Comparison of ENCODE assay signal across 29 cellular contexts in genomic region chr5:150404121-150404990, GRCh38. TPM values are rescaled to one million over a fixed set of nuclear protein-coding genes. Genes with fewer than 3 reads are reported as not detected.
DNase-seq lines count a peak whose midpoint lies in the region; ATAC-seq, FAIRE-seq and TF ChIP-seq lines count a peak whose summit lies in the region.
"Had no signal": no experiment of that assay in that cellular context is flagged by ENCODE, and none has a peak within 500 bp of the region (broad histone marks: within the 10 kb centered on the region; RNA-seq: fewer than 3 reads in every experiment).

No MANE protein-coding gene starts in this region.

- no peaks in the 10 kb centered on the region for H3K27me3 ChIP-seq in CD8-positive, alpha-beta T cell (ENCODE audit: insufficient read depth, low read length)
- no peaks in the 10 kb centered on the region for H3K27me3 ChIP-seq in osteoblast (ENCODE audit: insufficient read depth, low read length)
- H3K27me3 ChIP-seq in thyroid gland = no peaks in the 10 kb centered on the region
- no peaks in the 10 kb centered on the region for H3K27me3 ChIP-seq in gastrocnemius medialis
- H3K27me3 ChIP-seq: heart left ventricle, ovary had no signal

- 88 to 94% methylated on average over 14 to 15 of the region's 15 CpGs for WGBS in thyroid gland, 2 donors

- CTCF ChIA-PET in CD8-positive, alpha-beta T cell (lab: Charles Lee) = no interaction called here

- no peaks in the 10 kb centered on the region for H4K20me1 ChIP-seq in osteoblast (ENCODE audit: insufficient read depth, low read length)

- H3K4me1 ChIP-seq in CD8-positive, alpha-beta T cell (ENCODE audit: insufficient read depth, low read length) = peaks cover under 1% of the 10 kb centered on the region
- H3K4me1 ChIP-seq in osteoblast (ENCODE audit: insufficient read depth, low read length) (no peaks in the 10 kb centered on the region), thyroid gland (peaks cover 0 to 8% of the 10 kb centered on the region in 2 donors), gastrocnemius medialis (no peaks in the 10 kb centered on the region)

- H3K36me3 Mint-ChIP-seq in CD8-positive, alpha-beta T cell = peaks cover 83% of the 10 kb centered on the region

- no peak overlapping the region for H2AFZ ChIP-seq in osteoblast (ENCODE audit: low read length)

- POLR2A ChIA-PET in CD8-positive, alpha-beta T cell (lab: Charles Lee) = interaction anchor here (0.9 kb wide), 1 partner anchor 46 kb away, joined by 3 read pairs; no protein-coding TSS in a partner anchor

- H3K79me2 ChIP-seq in osteoblast (ENCODE audit: insufficient read depth, low read length) = no peaks in the 10 kb centered on the region

- peaks cover 9% of the 10 kb centered on the region for H3K4me1 Mint-ChIP-seq in CD8-positive, alpha-beta T cell (ENCODE audit: low read depth)

- in situ Hi-C loops in gastrocnemius medialis (cut with MboI; ENCODE audit: low sequenced_read_pairs in 4 of 4) = no loop called here

- no peaks in the 10 kb centered on the region for H3K9me3 ChIP-seq in CD8-positive, alpha-beta T cell (ENCODE audit: low read length)
- H3K9me3 ChIP-seq in osteoblast (ENCODE audit: low read depth, low read length) (no peaks in the 10 kb centered on the region), thyroid gland (no peaks in the 10 kb centered on the region), gastrocnemius medialis (no peaks in the 10 kb centered on the region)
- H3K9me3 ChIP-seq: heart left ventricle, ovary, thoracic aorta had no signal

- no peak for ATAC-seq in CD8-positive, alpha-beta T cell
- ATAC-seq in gastrocnemius medialis = no peak
- ATAC-seq: naive thymus-derived CD4-positive, alpha-beta T cell; stimulated activated memory B cell treated with anti-CD40 and anti-IgM and Interleukin-4, amounts not matched to agents 10 μg/mL and 1 μg/mL and 100 μg/mL, for 72 hours had no signal

- no peak overlapping the region for H3K27ac ChIP-seq in CD8-positive, alpha-beta T cell (ENCODE audit: low read depth, low read length)
- H3K27ac ChIP-seq in angular gyrus (ENCODE audit: low read depth, low read length) (peak overlapping the region; percentile 45), osteoblast (ENCODE audit: low read depth, low read length) (no peak overlapping the region), thyroid gland (no peak overlapping the region), gastrocnemius medialis (no peak overlapping the region)
- H3K27ac ChIP-seq: HL-60, ovary, thoracic aorta had no signal

- DNase-seq in CD8-positive, alpha-beta T cell = no peak
- DNase-seq in GM12891 (ENCODE audit: insufficient read length, low spot score) (no peak), osteoblast (ENCODE audit: insufficient read length, low spot score, missing footprints) (peak; percentile 45), thyroid gland (no peak), gastrocnemius medialis (no peak)
- no peak for DNase-seq in stimulated activated CD4-positive, alpha-beta T cell treated with anti-CD3 and anti-CD28 coated beads, Interleukin-15, amount 100 ng/mL, for 24 hours
- DNase-seq: activated CD4-positive, alpha-beta T cell treated with anti-CD3 and anti-CD28 coated beads, Interleukin-2, amount 10 ng/mL, durations not matched to agents 24 days and 14 days; activated naive CD8-positive, alpha-beta T cell treated with anti-CD3 and anti-CD28 coated beads, Interleukin-2, amount 10 ng/mL, durations not matched to agents 7 days and 5 days; CD4-positive, alpha-beta memory T cell; DMS153; effector memory CD4-positive, alpha-beta T cell; erythroblast; HCEC 1CT; mesenchymal stem cell; naive thymus-derived CD4-positive, alpha-beta T cell; NCI-H1105 treated with DMSO at 0.1 percent for 48 hours; NCI-H2029; NCI-H2227 treated with DMSO at 0.1 percent for 48 hours; stimulated activated CD4-positive, alpha-beta T cell treated with anti-CD3 and anti-CD28 coated beads, Interleukin-2, amount 100 ng/mL, for 48 hours had no signal

- no peak for TF ChIP-seq CTCF in CD8-positive, alpha-beta T cell (IDR thresholded peaks at IDR 0.05)
- TF ChIP-seq CTCF in osteoblast (IDR thresholded peaks at IDR 0.05; ENCODE audit: extremely low read depth, low read depth, low read length) (no peak), thyroid gland (IDR thresholded peaks at IDR 0.05) (no peak), gastrocnemius medialis (IDR thresholded peaks at IDR 0.05 in 4 of 5, conservative IDR thresholded peaks at IDR 0.05 in 1 of 5) (no peak)

- no peak overlapping the region for H3K4me3 ChIP-seq in CD8-positive, alpha-beta T cell (ENCODE audit: low read depth, low read length)
- no peak overlapping the region for H3K4me3 ChIP-seq in osteoblast (ENCODE audit: insufficient read depth, low read length)
- no peak overlapping the region for H3K4me3 ChIP-seq in thyroid gland (replicated peaks in 1 of 3)
- no peak overlapping the region for H3K4me3 ChIP-seq in gastrocnemius medialis
- H3K4me3 ChIP-seq: heart left ventricle, ovary, smooth muscle cell, thoracic aorta had no signal

- peaks cover 55% of the 10 kb centered on the region for H3K36me3 ChIP-seq in CD8-positive, alpha-beta T cell (ENCODE audit: insufficient read depth, low read length)
- H3K36me3 ChIP-seq in osteoblast (ENCODE audit: insufficient read depth, low read length) (peaks cover 11% of the 10 kb centered on the region), thyroid gland (peaks cover 14 to 18% of the 10 kb centered on the region in 2 donors), gastrocnemius medialis (peaks cover 0 to 27% of the 10 kb centered on the region in 2 donors)
- H3K36me3 ChIP-seq: ovary had no signal

- no peak for FAIRE-seq in GM12891 (lab: Jason Lieb, UNC)
- FAIRE-seq: RCC 7860 had no signal

- H3K9me3 Mint-ChIP-seq in CD8-positive, alpha-beta T cell = no peaks in the 10 kb centered on the region
- H3K9me3 Mint-ChIP-seq: activated CD4-positive, alpha-beta T cell treated with anti-CD3 and anti-CD28 coated beads, Interleukin-2, amount 10 ng/mL, durations not matched to agents 24 days and 14 days; activated naive CD8-positive, alpha-beta T cell treated with anti-CD3 and anti-CD28 coated beads, Interleukin-2, amount 10 ng/mL, durations not matched to agents 7 days and 5 days; activated T-helper 2 cell treated with anti-CD3 and anti-CD28 coated beads, Interferon-gamma antibody, Interleukin-2, Interleukin-4, amounts not matched to agents 10 μg/mL and 5 μg/mL and 100 μg/mL, durations not matched to agents 14 hours and 24 hours and 36 hours; CD4-positive, alpha-beta memory T cell; naive thymus-derived CD4-positive, alpha-beta T cell; stimulated activated memory B cell treated with anti-CD40 and anti-IgM and Interleukin-4, amounts not matched to agents 10 μg/mL and 1 μg/mL and 100 μg/mL, for 72 hours; T-helper 1 cell treated with Interleukin-12 subunit alpha and Interleukin-12 subunit beta and Interleukin-4 antibody, amounts not matched to agents 30 μg/mL and 1 μg/mL, for 36 hours had no signal

- no peak overlapping the region for H3K4me3 Mint-ChIP-seq in CD8-positive, alpha-beta T cell
- H3K4me3 Mint-ChIP-seq: activated CD4-positive, alpha-beta T cell treated with anti-CD3 and anti-CD28 coated beads, Interleukin-2, amount 10 ng/mL, durations not matched to agents 24 days and 14 days; activated naive CD8-positive, alpha-beta T cell treated with anti-CD3 and anti-CD28 coated beads, Interleukin-2, amount 10 ng/mL, durations not matched to agents 7 days and 5 days; CD4-positive, alpha-beta memory T cell; naive thymus-derived CD4-positive, alpha-beta T cell; T-helper 1 cell treated with Interleukin-12 subunit alpha and Interleukin-12 subunit beta and Interleukin-4 antibody, amounts not matched to agents 30 μg/mL and 1 μg/mL, for 36 hours had no signal

- no peak overlapping the region for H3K4me2 ChIP-seq in osteoblast (ENCODE audit: insufficient read depth, low read length)
- H3K4me2 ChIP-seq: smooth muscle cell had no signal

- intact Hi-C loops in CD8-positive, alpha-beta T cell (cut with DNase I, micrococcal nuclease) = no loop called here
- intact Hi-C loops in thyroid gland (cut with DNase I) = no loop called here
- intact Hi-C loops in gastrocnemius medialis (cut with DNase I; ENCODE audit: low total_unique reads) = no loop called here

- TF ChIP-seq POLR2A in GM12891 (IDR thresholded peaks at IDR 0.05; ENCODE audit: low read depth, low read length) (peak; percentile 41), thyroid gland (IDR thresholded peaks at IDR 0.05) (no peak), gastrocnemius medialis (IDR thresholded peaks at IDR 0.05) (no peak)

- H3K27me3 Mint-ChIP-seq in CD8-positive, alpha-beta T cell (ENCODE audit: low read depth) = no peaks in the 10 kb centered on the region
- H3K27me3 Mint-ChIP-seq: activated CD4-positive, alpha-beta T cell treated with anti-CD3 and anti-CD28 coated beads, Interleukin-2, amount 10 ng/mL, durations not matched to agents 24 days and 14 days; activated naive CD8-positive, alpha-beta T cell treated with anti-CD3 and anti-CD28 coated beads, Interleukin-2, amount 10 ng/mL, durations not matched to agents 7 days and 5 days; CD4-positive, alpha-beta memory T cell; naive thymus-derived CD4-positive, alpha-beta T cell; stimulated activated memory B cell treated with anti-CD40 and anti-IgM and Interleukin-4, amounts not matched to agents 10 μg/mL and 1 μg/mL and 100 μg/mL, for 72 hours had no signal

- H3K27ac Mint-ChIP-seq in CD8-positive, alpha-beta T cell = peak overlapping the region; percentile 45
- H3K27ac Mint-ChIP-seq: activated CD4-positive, alpha-beta T cell treated with anti-CD3 and anti-CD28 coated beads, Interleukin-2, amount 10 ng/mL, durations not matched to agents 24 days and 14 days; activated naive CD8-positive, alpha-beta T cell treated with anti-CD3 and anti-CD28 coated beads, Interleukin-2, amount 10 ng/mL, durations not matched to agents 7 days and 5 days; activated T-helper 2 cell treated with anti-CD3 and anti-CD28 coated beads, Interferon-gamma antibody, Interleukin-2, Interleukin-4, amounts not matched to agents 10 μg/mL and 5 μg/mL and 100 μg/mL, durations not matched to agents 14 hours and 24 hours and 36 hours; T-helper 1 cell treated with Interleukin-12 subunit alpha and Interleukin-12 subunit beta and Interleukin-4 antibody, amounts not matched to agents 30 μg/mL and 1 μg/mL, for 36 hours had no signal

TF ChIP-seq in GM12891, 5 proteins besides CTCF, POLR2A, EP300 and RAD21 (continues in another document):
- no peak for TF ChIP-seq SPI1 (IDR thresholded peaks at IDR 0.05; ENCODE audit: low read depth, low read length)

RNA-seq across cellular contexts. Expression of gene CD74, which starts 8.4 kb away (rescaled TPM):
- 100 to 1,000 TPM; 401 to 411 TPM for total RNA-seq in CD8-positive, alpha-beta T cell
- 7,750 TPM for polyA plus RNA-seq in GM12891 (2012; ENCODE audit: low read depth, missing spikeins)
- total RNA-seq in osteoblast (21.4 and 83.4 TPM in 2 replicates), thyroid gland (100 to 1,000 TPM; 287 to 675 (median 493) TPM), gastrocnemius medialis (100 to 1,000 TPM; 123 to 291 (median 160) TPM)

RNA-seq across cellular contexts. Expression of gene RPS14, which starts 45.2 kb away (rescaled TPM):
- total RNA-seq in CD8-positive, alpha-beta T cell = 1,000 to 10,000 TPM; 5,604 to 5,613 TPM
- polyA plus RNA-seq in GM12891 (2012; ENCODE audit: low read depth, missing spikeins) = 5,398 TPM
- total RNA-seq in osteoblast (1,720 and 2,211 TPM in 2 replicates), thyroid gland (1,000 to 10,000 TPM; 2,017 to 5,540 (median 2,786) TPM), gastrocnemius medialis (1,000 to 10,000 TPM; 1,865 to 2,215 (median 2,024) TPM)

RNA-seq across cellular contexts. Expression of gene TCOF1, which starts 46.9 kb away (rescaled TPM):
- 10 to 100 TPM; 36.5 to 38.7 TPM for total RNA-seq in CD8-positive, alpha-beta T cell
- polyA plus RNA-seq in GM12891 (2012; ENCODE audit: low read depth, missing spikeins) = 22.5 TPM
- total RNA-seq in osteoblast (12.3 and 12.4 TPM in 2 replicates), thyroid gland (10 to 100 TPM; 20.7 to 28.0 (median 25.3) TPM), gastrocnemius medialis (10 to 100 TPM; 22.1 to 31.7 (median 27.1) TPM)
